ENCODE assay signal across 9 cellular contexts in the genomic region with DNA sequence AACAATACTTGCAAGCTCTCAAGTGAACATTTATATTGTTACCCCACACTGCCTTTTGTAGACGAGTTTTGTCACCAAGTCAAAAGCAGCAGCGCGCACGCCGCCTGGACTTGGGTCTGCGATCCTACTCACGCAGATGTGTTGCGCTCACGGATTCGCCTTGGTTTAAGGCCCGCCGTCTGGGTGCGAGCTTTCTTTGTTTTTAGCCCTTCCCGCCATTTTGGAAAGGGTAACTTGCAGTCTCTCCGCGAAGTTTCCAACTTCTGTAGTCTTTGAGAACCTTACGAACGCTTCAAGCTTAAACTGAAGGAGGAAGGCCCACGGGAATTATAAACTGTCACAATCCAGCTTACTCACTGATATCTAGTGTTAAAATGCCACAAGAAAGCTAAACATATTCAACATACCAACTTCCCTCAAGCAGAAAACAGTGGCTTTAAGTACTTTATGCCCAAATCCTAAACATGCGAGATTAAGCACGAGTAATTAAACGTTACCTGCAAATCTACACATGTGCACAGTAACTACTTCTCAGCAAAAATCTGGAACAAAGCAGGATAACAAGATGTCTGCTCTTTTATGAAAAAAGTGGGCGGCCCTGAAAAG.
DNase-seq lines count a peak whose midpoint lies in the region; ATAC-seq, FAIRE-seq and TF ChIP-seq lines count a peak whose summit lies in the region.
"Had no signal": no experiment of that assay in that cellular context is flagged by ENCODE, and none has a peak within 500 bp of the region (broad histone marks: within the 10 kb centered on the region; RNA-seq: fewer than 3 reads in every experiment).

No MANE protein-coding gene starts in this region.

- H3K9me3 Mint-ChIP-seq in activated T-cell treated with anti-CD3 and anti-CD28 coated beads, Interleukin-2, amount 50 U/mL, for 72 hours = peaks cover 0 to 2% of the 10 kb centered on the region in 2 donors
- H3K9me3 Mint-ChIP-seq in nephron = peaks cover 6% of the 10 kb centered on the region

- peak overlapping the region; percentile 89 for H3K27ac ChIP-seq in vagina

- H3K4me1 ChIP-seq in vagina = peaks cover 15% of the 10 kb centered on the region

- peaks cover 38% of the 10 kb centered on the region for H3K4me1 Mint-ChIP-seq in activated T-cell treated with anti-CD3 and anti-CD28 coated beads, Interleukin-2, amount 50 U/mL, for 72 hours (ENCODE audit: low read depth)
- peaks cover 31% of the 10 kb centered on the region for H3K4me1 Mint-ChIP-seq in nephron

- peaks cover 3 to 5% of the 10 kb centered on the region in 2 donors for H3K36me3 Mint-ChIP-seq in activated T-cell treated with anti-CD3 and anti-CD28 coated beads, Interleukin-2, amount 50 U/mL, for 72 hours (ENCODE audit: insufficient read depth in 2 of 2)
- H3K36me3 Mint-ChIP-seq in nephron (ENCODE audit: low read depth) = peaks cover 13% of the 10 kb centered on the region

- no peaks in the 10 kb centered on the region for H3K36me3 ChIP-seq in vagina

- peak overlapping the region; percentile 83 to 89 for H3K4me3 ChIP-seq in vagina

- peak; percentile 3 to 6 for ATAC-seq in activated T-cell treated with anti-CD3 and anti-CD28 coated beads, Interleukin-2, amount 50 U/mL, for 72 hours (replicated peaks in 1 of 2)

- no peaks in the 10 kb centered on the region for H3K27me3 ChIP-seq in vagina

- peak overlapping the region; percentile 88 to 95 for H3K4me3 Mint-ChIP-seq in activated T-cell treated with anti-CD3 and anti-CD28 coated beads, Interleukin-2, amount 50 U/mL, for 72 hours
- peak overlapping the region; percentile 86 to 97 (median 92) for H3K4me3 Mint-ChIP-seq in nephron

- TF ChIP-seq POLR2A in vagina (IDR thresholded peaks at IDR 0.05) = no peak

- peak overlapping the region; percentile 100 for H3K27ac Mint-ChIP-seq in activated T-cell treated with anti-CD3 and anti-CD28 coated beads, Interleukin-2, amount 50 U/mL, for 72 hours
- peak overlapping the region; percentile 98 to 99 (median 99) for H3K27ac Mint-ChIP-seq in nephron

- FAIRE-seq in GM19239 (lab: Jason Lieb, UNC) = no peak
- FAIRE-seq: frontal cortex had no signal

- no peaks in the 10 kb centered on the region for H3K27me3 Mint-ChIP-seq in activated T-cell treated with anti-CD3 and anti-CD28 coated beads, Interleukin-2, amount 50 U/mL, for 72 hours (ENCODE audit: low read depth)
- peaks cover 5% of the 10 kb centered on the region for H3K27me3 Mint-ChIP-seq in nephron (ENCODE audit: low read depth)

- intact Hi-C loops in vagina (cut with DNase I) = loop anchor here (10.0 kb wide), 1 partner anchor 260 kb away; a partner anchor contains a TSS

- DNase-seq in DMS53 (lab: John Stamatoyannopoulos, UW) = peak; percentile 70
- DNase-seq in DMS53 treated with DMSO at 0.1 percent for 48 hours (lab: John Stamatoyannopoulos, UW; ENCODE audit: unreplicated experiment) = no peak
- peak; percentile 89 for DNase-seq in NCI-H69 (lab: John Stamatoyannopoulos, UW)
- DNase-seq in activated T-cell treated with anti-CD3 and anti-CD28 coated beads, Interleukin-2, amount 50 U/mL, for 72 hours = peak; percentile 64 to 65
- peak; percentile 66 for DNase-seq in fibroblast of gingiva (ENCODE audit: low read depth)
- DNase-seq in vagina (ENCODE audit: extremely low spot score in 2 of 2) = peak in 1 of 2 donors; percentile 90
- DNase-seq in GM19239 (ENCODE audit: insufficient read length, low spot score) = no peak

- TF ChIP-seq CTCF in nephron (IDR thresholded peaks at IDR 0.05; ENCODE audit: unreplicated experiment in 3 of 3) (no peak), vagina (IDR thresholded peaks at IDR 0.05) (no peak)

- no peaks in the 10 kb centered on the region for H3K9me3 ChIP-seq in vagina

Comparison
In these comparisons a context has a peak if more than half of its experiments do, and no peak if none do; other contexts are left out.
1. DNase-seq: peak in DMS53 (single experiment), NCI-H69 (single experiment), activated T-cell treated with anti-CD3 and anti-CD28 coated beads, Interleukin-2, amount 50 U/mL, for 72 hours (2 of 2) and fibroblast of gingiva (single experiment); none in DMS53 treated with DMSO at 0.1 percent for 48 hours (single experiment) and GM19239 (single experiment).